Comparison of ENCODE assay signal across 8 cellular contexts in the genomic region with DNA sequence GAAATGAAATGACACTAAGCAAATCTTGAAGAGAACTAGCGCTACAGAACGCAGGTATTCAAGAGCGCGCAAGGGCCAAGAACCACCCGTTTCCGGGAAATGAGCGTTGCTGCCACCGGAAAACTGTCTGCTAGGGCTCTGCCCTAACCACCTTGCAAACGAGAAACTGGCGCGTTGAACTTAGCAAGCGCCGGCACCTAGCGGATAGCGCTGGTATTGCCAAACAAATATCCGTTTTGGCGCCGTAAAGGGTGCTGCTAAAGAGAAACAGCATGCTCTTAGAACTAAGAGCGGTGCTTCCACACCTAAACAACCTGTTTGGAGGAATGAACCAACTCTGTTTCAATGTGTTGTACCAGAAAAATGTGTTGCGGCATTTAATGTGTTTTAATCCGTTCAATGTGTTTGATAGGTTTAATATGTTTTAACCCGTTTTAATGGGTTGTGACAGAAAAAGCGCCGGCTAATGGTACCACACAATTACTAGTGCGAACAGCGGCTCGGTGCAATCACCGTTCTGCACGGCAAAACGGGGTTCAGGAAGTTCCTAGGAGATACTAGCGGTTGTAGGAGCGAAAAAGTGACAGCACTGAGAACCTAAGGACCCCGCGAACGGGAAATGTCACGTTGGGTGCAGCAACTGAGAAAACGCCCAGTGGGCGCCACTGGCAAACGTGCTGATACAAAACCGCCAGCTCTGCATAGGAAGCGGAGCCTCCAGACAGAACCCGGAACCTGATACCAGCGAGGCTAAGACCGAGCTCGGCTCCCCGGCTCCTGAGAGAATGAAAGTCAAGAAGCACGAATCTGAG. TPM values are rescaled to one million over a fixed set of nuclear protein-coding genes. Genes with fewer than 3 reads are reported as not detected.
DNase-seq lines count a peak whose midpoint lies in the region; ATAC-seq and TF ChIP-seq lines count a peak whose summit lies in the region.

TSS of gene ANXA2R (minus strand) at position 33 of the 812 bp plus-strand sequence. CDS start 273 bp downstream, outside the sequence.

- peaks cover 96% of the 10 kb centered on the region for H3K27me3 ChIP-seq in GM23338 (ENCODE audit: insufficient read depth)

- TF ChIP-seq CTCF in GM23338 (conservative IDR thresholded peaks at IDR 0.05; ENCODE audit: low read depth in 2 of 2) (peak; percentile 64 to 80), LNCaP clone FGC (IDR thresholded peaks at IDR 0.05; ENCODE audit: control insufficient read depth, extremely low read depth, insufficient read depth) (peak; percentile 60), fibroblast of pulmonary artery (IDR thresholded peaks at IDR 0.05; ENCODE audit: low read length, missing control alignments) (peak; percentile 81), neural crest cell (conservative IDR thresholded peaks at IDR 0.05) (peak; percentile 82)

- no peak within 1 kb of the TSS for H3K27ac Mint-ChIP-seq in GM23338
- H3K27ac Mint-ChIP-seq in neural crest cell (ENCODE audit: unreplicated experiment), result peak within 1 kb of the TSS; percentile 64

- no peaks in the 10 kb centered on the region; the same call in 1 of the 2 replicates for H3K36me3 ChIP-seq in GM23338 (ENCODE audit: insufficient read depth)

- H3K79me2 ChIP-seq in GM23338 (replicated peaks; ENCODE audit: insufficient read depth), result no peaks in the 10 kb centered on the region

- peak within 1 kb of the TSS; percentile 85 for H3K4me2 ChIP-seq in GM23338

- H3K27me3 Mint-ChIP-seq in GM23338 (ENCODE audit: insufficient read depth, low read depth, poor library complexity) (peaks cover 94% of the 10 kb centered on the region), neural crest cell (ENCODE audit: low read depth) (peaks cover 91% of the 10 kb centered on the region)

- 0 out of 2 replicates have a peak within 1 kb of the TSS, but pooled peaks have one; percentile 85 for H2AFZ ChIP-seq in GM23338

- H3K4me1 ChIP-seq in GM23338 (ENCODE audit: insufficient read depth), result peaks cover 41% of the 10 kb centered on the region

- no peak within 1 kb of the TSS for H3K27ac ChIP-seq in GM23338 (ENCODE audit: low read depth)

- H3K36me3 Mint-ChIP-seq in GM23338 (ENCODE audit: low read depth), result no peaks in the 10 kb centered on the region
- no peaks in the 10 kb centered on the region for H3K36me3 Mint-ChIP-seq in neural crest cell (ENCODE audit: low read depth)

- H3F3A ChIP-seq in GM23338 (replicated peaks; ENCODE audit: low read depth), result peaks cover 50% of the 10 kb centered on the region

- peaks cover 5% of the 10 kb centered on the region; the same call in 2 of the 3 replicates for H3K9me3 Mint-ChIP-seq in GM23338
- no peaks in the 10 kb centered on the region for H3K9me3 Mint-ChIP-seq in neural crest cell

- H3K4me3 ChIP-seq in GM23338 (peak within 1 kb of the TSS; percentile 62), LNCaP clone FGC (ENCODE audit: low read depth, low read length) (peak within 1 kb of the TSS; percentile 48), fibroblast of pulmonary artery (replicated peaks; ENCODE audit: low read depth, low read length) (peak within 1 kb of the TSS; percentile 71)

- peaks cover 51% of the 10 kb centered on the region for H4K20me1 ChIP-seq in GM23338 (replicated peaks; ENCODE audit: insufficient read depth)

- H3K4me1 Mint-ChIP-seq in GM23338 (peaks cover 52% of the 10 kb centered on the region), neural crest cell (peaks cover 44% of the 10 kb centered on the region)

- DNase-seq in ELF-1 (ENCODE audit: low read depth, low spot score), result peak; percentile 96
- peak; percentile 97 for DNase-seq in GM23338 (ENCODE audit: low spot score)
- DNase-seq in LNCaP clone FGC (ENCODE audit: low read depth), result peak; percentile 79
- peak; percentile 91 for DNase-seq in RPMI7951 (ENCODE audit: low read depth)
- peak; percentile 82 to 87 for DNase-seq in activated T-helper 1 cell treated with anti-CD3 and anti-CD28 coated beads, Interleukin-2, amount 50 U/mL, for 16 hours (ENCODE audit: low read depth in 1 of 2, low spot score in 1 of 2)
- DNase-seq in fibroblast of pulmonary artery (ENCODE audit: low read depth), result peak; percentile 97
- DNase-seq in neural crest cell (ENCODE audit: low read depth, low spot score), result peak; percentile 82
- DNase-seq in stromal cell of bone marrow (ENCODE audit: low read depth), result peak; percentile 88

- no peaks in the 10 kb centered on the region for H3K9me2 ChIP-seq in GM23338 (ENCODE audit: insufficient read depth)

- H3K4me3 Mint-ChIP-seq in GM23338 (peak within 1 kb of the TSS; percentile 64), neural crest cell (peak within 1 kb of the TSS; percentile 87)

- ATAC-seq in GM23338, result peak; percentile 44

TF ChIP-seq in GM23338, 12 proteins besides CTCF, POLR2A, EP300 and RAD21:
- TF ChIP-seq REST (IDR thresholded peaks at IDR 0.05; ENCODE audit: unreplicated experiment), result no peak
- TF ChIP-seq POLR2AphosphoS5 (IDR thresholded peaks at IDR 0.05; ENCODE audit: low read depth), result no peak
- TF ChIP-seq EZH2 (IDR thresholded peaks at IDR 0.05; ENCODE audit: low read depth, unreplicated experiment), result peak; percentile 61
- peak; percentile 63 for TF ChIP-seq EZH2phosphoT487 (IDR thresholded peaks at IDR 0.05; ENCODE audit: unreplicated experiment)

RNA-seq across cellular contexts. Expression of gene ANXA2R, which starts in this region (rescaled TPM):
- total RNA-seq in GM23338 (2014; rRNA removed; shearing (Covaris generic)), result 0.21 TPM in 1 of 2 replicates, not detected in the other
- not detected in 2 replicates for polyA plus RNA-seq in GM23338 (2016; fragmentation: Nextera tagmentation; extraction: Ambion mirVana)
- total RNA-seq in RPMI7951 (2014; rRNA removed; shearing (Covaris generic)), result 2.6 and 3.2 TPM in 2 replicates
- total RNA-seq in neural crest cell, result 1.0 and 1.2 TPM in 2 replicates

Comparison
In these comparisons a context has a peak if more than half of its experiments do, and no peak if none do; other contexts are left out.
1. Peak in DNase-seq, ATAC-seq, H3K4me3 ChIP-seq and H3K4me2 ChIP-seq in GM23338; RNA of the gene not detected or under 1 TPM.